8 cellular contexts compared by ENCODE assay signal in genomic region chr20:36745927-36746659, GRCh38. TPM values are rescaled to one million over a fixed set of nuclear protein-coding genes. Genes with fewer than 3 reads are reported as not detected.
DNase-seq lines count a peak whose midpoint lies in the region; ATAC-seq, FAIRE-seq and TF ChIP-seq lines count a peak whose summit lies in the region.

TSS of gene NDRG3 (minus strand) at chr20:36746090. CDS start at chr20:36721735, 24,355 bp downstream.

- no peak for TF ChIP-seq RAD21 in HepG2 (CRISPR knock-in tag; IDR thresholded peaks at IDR 0.05)

- peak within 1 kb of the TSS; percentile 78 for H3K9ac ChIP-seq in HepG2 (ENCODE audit: insufficient read depth, low read depth, low read length)

- no TSS peak for BruUV-seq in HepG2 (replicated peaks; lab: Mats Ljungman, UMichigan)

- H3K4me1 Mint-ChIP-seq in dendritic cell treated with granulocyte-macrophage colony-stimulating factor and Interleukin-4, amounts not matched to agents 40 ng/mL and 50 ng/mL, for 4 days (ENCODE audit: low read depth) = peaks cover 31% of the 10 kb centered on the region

- H3K4me1 ChIP-seq in HepG2 (ENCODE audit: insufficient read depth, low read length) = peaks cover 18% of the 10 kb centered on the region

- peak; percentile 58 for FAIRE-seq in HepG2 (lab: Jason Lieb, UNC)

- 0 out of 4 replicates have a peak, but pooled peaks of 1 of the 2 experiments have one; percentile 22 for TF ChIP-seq EP300 in HepG2 (IDR thresholded peaks at IDR 0.05; ENCODE audit: low read depth in 2 of 2, low read length in 2 of 2)
- TF ChIP-seq EP300 in HepG2 (CRISPR knock-in tag; IDR thresholded peaks at IDR 0.05; ENCODE audit: borderline replicate concordance) = no peak

- peaks cover 11% of the 10 kb centered on the region for H3K79me2 ChIP-seq in HepG2 (ENCODE audit: insufficient read depth, low read length)

- ATAC-seq in GM19328 (IDR thresholded peaks at IDR 0.05; ENCODE audit: unreplicated experiment) = peak; percentile 91
- ATAC-seq in HG03520 (IDR thresholded peaks at IDR 0.05; ENCODE audit: unreplicated experiment) = peak; percentile 86
- ATAC-seq in HepG2 = peak; percentile 87

- no peaks in the 10 kb centered on the region for H3K9me3 ChIP-seq in HepG2 (ENCODE audit: low read length)

- H3K36me3 ChIP-seq in HepG2 (replicated peaks in 1 of 2; ENCODE audit: control insufficient read depth in 1 of 2, insufficient read depth in 2 of 2, low read length in 2 of 2) = no peaks in the 10 kb centered on the region

- peak within 1 kb of the TSS; percentile 93 for H3K4me3 Mint-ChIP-seq in dendritic cell treated with granulocyte-macrophage colony-stimulating factor and Interleukin-4, amounts not matched to agents 40 ng/mL and 50 ng/mL, for 4 days

- H3K27me3 Mint-ChIP-seq in dendritic cell treated with granulocyte-macrophage colony-stimulating factor and Interleukin-4, amounts not matched to agents 40 ng/mL and 50 ng/mL, for 4 days = peaks cover 8% of the 10 kb centered on the region

- 10% methylated on average over 23 of the region's 63 CpGs for WGBS in HepG2 (ENCODE audit: low lambda C conversion rate)

- H4K20me1 ChIP-seq in HepG2 (ENCODE audit: insufficient read depth, low read length) = no peaks in the 10 kb centered on the region

- H3K4me3 ChIP-seq in HepG2 (replicated peaks in 1 of 3; ENCODE audit: insufficient read depth in 1 of 3, low read depth in 2 of 3, low read length in 3 of 3) = peak within 1 kb of the TSS; percentile 75 to 98 (median 93)

- H3K36me3 Mint-ChIP-seq in dendritic cell treated with granulocyte-macrophage colony-stimulating factor and Interleukin-4, amounts not matched to agents 40 ng/mL and 50 ng/mL, for 4 days (ENCODE audit: low read depth) = peaks cover 11% of the 10 kb centered on the region

- TF ChIP-seq POLR2A in HepG2 (IDR thresholded peaks at IDR 0.05; ENCODE audit: insufficient read depth in 1 of 2, low read depth in 2 of 2, low read length in 2 of 2) = peak; percentile 83 to 84

- in situ Hi-C loops in HepG2 (cut with HindIII; ENCODE audit: extremely low pct_ligation_motif_present, low pct_unique_long_range_greater_than_20kb) = no loop called here

- H2AFZ ChIP-seq in HepG2 (ENCODE audit: low read length) = peak within 1 kb of the TSS; percentile 94

- H3K4me2 ChIP-seq in HepG2 (ENCODE audit: low read depth, low read length) = peak within 1 kb of the TSS; percentile 100

- TF ChIP-seq CTCF in HepG2 (CRISPR knock-in tag; IDR thresholded peaks at IDR 0.05) = 0 out of 2 replicates have a peak, but pooled peaks have one; percentile 4

- peak within 1 kb of the TSS; percentile 70 for H3K27ac ChIP-seq in HepG2 (ENCODE audit: extremely low read length, insufficient read depth, low read length)

- POLR2A ChIA-PET in HepG2 (lab: Yijun Ruan, JAX) = interaction anchor here (0.6 to 2.7 kb wide), 14 partner anchors 9 to 140 kb away, joined by 3 to 19 read pairs (median 4); partner anchors contain the start of genes DSN1, RAB5IF and TLDC2

- peak within 1 kb of the TSS; percentile 81 for H3K27ac Mint-ChIP-seq in dendritic cell treated with granulocyte-macrophage colony-stimulating factor and Interleukin-4, amounts not matched to agents 40 ng/mL and 50 ng/mL, for 4 days

- no peaks in the 10 kb centered on the region; a peak in 1 of 5 replicates for H3K27me3 ChIP-seq in HepG2 (ENCODE audit: control insufficient read depth in 1 of 2, insufficient read depth in 2 of 2, low read length in 2 of 2)

- no peaks in the 10 kb centered on the region for H3K9me3 Mint-ChIP-seq in dendritic cell treated with granulocyte-macrophage colony-stimulating factor and Interleukin-4, amounts not matched to agents 40 ng/mL and 50 ng/mL, for 4 days

- DNase-seq in C1 segment of cervical spinal cord (lab: John Stamatoyannopoulos, UW) (peak; percentile 21 to 91 (median 82)), NCI-H69 (lab: John Stamatoyannopoulos, UW) (peak; percentile 93), HepG2 (ENCODE audit: low spot score) (peak; percentile 96)
- DNase-seq in activated CD4-positive, alpha-beta T cell treated with anti-CD3 and anti-CD28 coated beads, Interleukin-2, amount 50 U/mL, for 1 hour = peak; percentile 90
- DNase-seq in stimulated activated CD4-positive, alpha-beta T cell treated with anti-CD3 and anti-CD28 coated beads, Interleukin-4, amount 100 ng/mL, for 1 hour = peak; percentile 90

- CTCF ChIA-PET in HepG2 (lab: Yijun Ruan, JAX; ENCODE audit: low intra/inter-chr PET ratio, low total read pairs) = no interaction called here

- intact Hi-C loops in dendritic cell treated with granulocyte-macrophage colony-stimulating factor and Interleukin-4, amounts not matched to agents 40 ng/mL and 50 ng/mL, for 4 days (cut with micrococcal nuclease) = no loop called here
- intact Hi-C loops in HepG2 (cut with micrococcal nuclease; ENCODE audit: unreplicated experiment) = no loop called here

TF ChIP-seq in HepG2, 621 proteins besides CTCF, POLR2A, EP300 and RAD21 (continues in another document):
- TF ChIP-seq, protein P1, sequence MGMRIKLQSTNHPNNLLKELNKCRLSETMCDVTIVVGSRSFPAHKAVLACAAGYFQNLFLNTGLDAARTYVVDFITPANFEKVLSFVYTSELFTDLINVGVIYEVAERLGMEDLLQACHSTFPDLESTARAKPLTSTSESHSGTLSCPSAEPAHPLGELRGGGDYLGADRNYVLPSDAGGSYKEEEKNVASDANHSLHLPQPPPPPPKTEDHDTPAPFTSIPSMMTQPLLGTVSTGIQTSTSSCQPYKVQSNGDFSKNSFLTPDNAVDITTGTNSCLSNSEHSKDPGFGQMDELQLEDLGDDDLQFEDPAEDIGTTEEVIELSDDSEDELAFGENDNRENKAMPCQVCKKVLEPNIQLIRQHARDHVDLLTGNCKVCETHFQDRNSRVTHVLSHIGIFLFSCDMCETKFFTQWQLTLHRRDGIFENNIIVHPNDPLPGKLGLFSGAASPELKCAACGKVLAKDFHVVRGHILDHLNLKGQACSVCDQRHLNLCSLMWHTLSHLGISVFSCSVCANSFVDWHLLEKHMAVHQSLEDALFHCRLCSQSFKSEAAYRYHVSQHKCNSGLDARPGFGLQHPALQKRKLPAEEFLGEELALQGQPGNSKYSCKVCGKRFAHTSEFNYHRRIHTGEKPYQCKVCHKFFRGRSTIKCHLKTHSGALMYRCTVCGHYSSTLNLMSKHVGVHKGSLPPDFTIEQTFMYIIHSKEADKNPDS (CRISPR knock-in tag; IDR thresholded peaks at IDR 0.05) = 0 out of 2 replicates have a peak, but pooled peaks have one; percentile 38
- TF ChIP-seq SP1 (IDR thresholded peaks at IDR 0.05) (no peak), SP1 (CRISPR knock-in tag; IDR thresholded peaks at IDR 0.05) (no peak), NPAS2 (CRISPR knock-in tag; IDR thresholded peaks at IDR 0.05; ENCODE audit: borderline replicate concordance) (no peak), ATF7 (IDR thresholded peaks at IDR 0.05) (no peak), ATF7 (CRISPR knock-in tag; IDR thresholded peaks at IDR 0.05) (no peak), TCF7 (IDR thresholded peaks at IDR 0.05; ENCODE audit: low read depth) (peak; percentile 24; the same call in 1 of the 2 replicates), PAXIP1 (CRISPR knock-in tag; conservative IDR thresholded peaks at IDR 0.05) (peak; percentile 32; the same call in 1 of the 2 replicates)

RNA-seq across cellular contexts. Expression of gene NDRG3, which starts in this region (rescaled TPM):
- total RNA-seq in HepG2 (2016; rRNA removed; fragmentation: Illumina TruSeq; extraction: Trizol) = 36.0 and 43.3 TPM in 2 replicates
- 9.0 and 9.2 TPM in 2 replicates for total RNA-seq in HepG2 (2016; cell fraction: cytosol; rRNA removed; fragmentation: Illumina TruSeq; extraction: Trizol; ENCODE audit: low read depth)
- 32.4 and 40.5 TPM in 2 replicates for total RNA-seq in HepG2 (2016; cell fraction: insoluble cytoplasmic fraction; rRNA removed; fragmentation: Illumina TruSeq; extraction: Trizol)
- 19.9 and 20.6 TPM in 2 replicates for total RNA-seq in HepG2 (2016; cell fraction: membrane; rRNA removed; fragmentation: Illumina TruSeq; extraction: Trizol)
- 19.9 and 21.0 TPM in 2 replicates for total RNA-seq in HepG2 (2016; cell fraction: nucleus; rRNA removed; fragmentation: Illumina TruSeq; extraction: Trizol)
- polyA plus RNA-seq in HepG2 (2011; rRNA removed) = 34.7 and 40.5 TPM in 2 replicates
- polyA plus RNA-seq in HepG2 (2011; cell fraction: cytosol; rRNA removed) = 22.4 and 29.5 TPM in 2 replicates
- 23.6 and 25.0 TPM in 2 replicates for polyA plus RNA-seq in HepG2 (2011; cell fraction: nucleus; rRNA removed)
- 22.6 and 26.8 TPM in 2 replicates for polyA plus RNA-seq in HepG2 (2012)
- polyA plus RNA-seq in HepG2 (2016; cell fraction: cytosol; fragmentation: Illumina TruSeq; extraction: Trizol; ENCODE audit: low read depth) = 8.7 and 8.9 TPM in 2 replicates
- 48.1 and 49.0 TPM in 2 replicates for polyA plus RNA-seq in HepG2 (2016; cell fraction: insoluble cytoplasmic fraction; fragmentation: Illumina TruSeq; extraction: Trizol; ENCODE audit: low read depth)
- polyA plus RNA-seq in HepG2 (2016; cell fraction: membrane; fragmentation: Illumina TruSeq; extraction: Trizol; ENCODE audit: low read depth) = 17.2 and 18.2 TPM in 2 replicates
- 38.9 and 42.1 TPM in 2 replicates for polyA plus RNA-seq in HepG2 (2016; cell fraction: nucleus; fragmentation: Illumina TruSeq; extraction: Trizol; ENCODE audit: insufficient read depth, low read depth)
- polyA minus RNA-seq in HepG2 (2011; rRNA and poly(A)+ RNA removed; ENCODE audit: low replicate concordance) = 44.9 and 55.2 TPM in 2 replicates
- 25.7 and 31.2 TPM in 2 replicates for polyA minus RNA-seq in HepG2 (2011; cell fraction: cytosol; rRNA and poly(A)+ RNA removed)
- 16.4 and 19.6 TPM in 2 replicates for polyA minus RNA-seq in HepG2 (2011; cell fraction: nucleus; rRNA and poly(A)+ RNA removed)

Comparison
In these comparisons a context has a peak if more than half of its experiments do, and no peak if none do; other contexts are left out.
1. Peak in every context shown above with its lines: DNase-seq, ATAC-seq, H3K4me3 ChIP-seq and H3K27ac ChIP-seq.